In the genomic region with DNA sequence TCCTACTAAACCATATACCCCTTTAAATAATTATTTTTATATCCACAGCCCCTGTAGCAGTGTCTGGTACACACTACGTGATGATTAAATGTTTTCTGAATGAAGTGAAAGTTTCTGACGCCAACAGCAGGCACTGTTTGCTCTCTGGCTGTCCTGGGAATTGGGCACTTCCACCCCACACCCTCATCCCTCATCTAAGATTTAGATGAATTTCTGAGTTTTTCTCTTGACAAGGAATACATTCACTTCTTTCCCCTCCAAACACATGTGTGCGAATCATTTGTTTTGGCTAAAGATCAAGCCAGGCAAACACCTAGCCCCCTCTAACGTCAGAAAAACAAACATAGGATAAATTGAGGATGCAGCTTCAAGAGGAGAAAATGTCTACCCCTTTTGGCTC, we compare ENCODE assay signal across 17 cellular contexts.
DNase-seq lines count a peak whose midpoint lies in the region; ATAC-seq and TF ChIP-seq lines count a peak whose summit lies in the region.
"Had no signal": no experiment of that assay in that cellular context is flagged by ENCODE, and none has a peak within 500 bp of the region (broad histone marks: within the 10 kb centered on the region; RNA-seq: fewer than 3 reads in every experiment).

No MANE protein-coding gene starts in this region.

- POLR2A ChIA-PET in HCT116 (lab: Charles Lee), result no interaction called here

- DNase-seq in NCI-H345 (lab: John Stamatoyannopoulos, UW), result peak; percentile 14
- no peak for DNase-seq in NCI-H345 treated with DMSO at 0.1 percent for 48 hours (lab: John Stamatoyannopoulos, UW; ENCODE audit: unreplicated experiment)
- no peak for DNase-seq in HCT116 (ENCODE audit: low read depth, low spot score)
- DNase-seq in NCI-H1092 treated with DMSO at 0.1 percent for 48 hours (lab: John Stamatoyannopoulos, UW), result peak; percentile 43
- no peak for DNase-seq in foreskin keratinocyte
- no peak for DNase-seq in NCI-H1048 (lab: John Stamatoyannopoulos, UW)
- DNase-seq in KG1 (lab: John Stamatoyannopoulos, UW), result no peak
- DNase-seq: CD4-positive, alpha-beta memory T cell; DMS153; DMS79; GDM1; GOT3; H7 had no signal

- no peak overlapping the region for H3K4me3 ChIP-seq in HCT116 (replicated peaks in 1 of 2; ENCODE audit: low read depth in 1 of 2, low read length in 2 of 2)
- H3K4me3 ChIP-seq: BLaER1 had no signal

- H3K27me3 ChIP-seq in HCT116 (ENCODE audit: insufficient read depth, low read length) (no peaks in the 10 kb centered on the region; the same call in 1 of the 2 replicates), foreskin keratinocyte (no peaks in the 10 kb centered on the region)
- H3K27me3 ChIP-seq: BLaER1 had no signal

- H3K9me3 ChIP-seq in HCT116 (ENCODE audit: control insufficient read depth in 1 of 2, insufficient read depth in 1 of 2, low read depth in 1 of 2, low read length in 2 of 2), result no peaks in the 10 kb centered on the region
- H3K9me3 ChIP-seq: BLaER1 had no signal

- intact Hi-C loops in HCT116 (cut with micrococcal nuclease), result no loop called here

- no peak overlapping the region for H3K4me2 ChIP-seq in HCT116 (ENCODE audit: low read length)
- H3K4me2 ChIP-seq: BLaER1 had no signal

- no peaks in the 10 kb centered on the region for H3K79me2 ChIP-seq in HCT116 (ENCODE audit: insufficient read depth, low read length)

- no peak overlapping the region for H3K9ac ChIP-seq in HCT116 (ENCODE audit: low read length)
- H3K9ac ChIP-seq: BLaER1 had no signal

- H3K36me3 ChIP-seq in HCT116 (ENCODE audit: control insufficient read depth in 1 of 2, insufficient read depth in 2 of 2, low read length in 2 of 2), result no peaks in the 10 kb centered on the region
- H3K36me3 ChIP-seq: BLaER1 had no signal

- TF ChIP-seq CTCF in HCT116 (IDR thresholded peaks at IDR 0.05 in 2 of 3, conservative IDR thresholded peaks at IDR 0.05 in 1 of 3; ENCODE audit: borderline replicate concordance in 1 of 3, insufficient read depth in 1 of 3, low read depth in 2 of 3, low read length in 2 of 3) (no peak), foreskin keratinocyte (conservative IDR thresholded peaks at IDR 0.05) (peak; percentile 23)

- no TSS peak for BruUV-seq in HCT116 (replicated peaks; lab: Mats Ljungman, UMichigan)

- H3K4me1 ChIP-seq in HCT116 (ENCODE audit: control insufficient read depth in 1 of 2, insufficient read depth in 2 of 2, low read length in 2 of 2) (no peaks in the 10 kb centered on the region), foreskin keratinocyte (no peaks in the 10 kb centered on the region)
- H3K4me1 ChIP-seq: BLaER1 had no signal

- peak overlapping the region; percentile 61 for H2AFZ ChIP-seq in HCT116 (ENCODE audit: low read depth, low read length, poor library complexity, severe bottlenecking)

- no peak for TF ChIP-seq RAD21 in HCT116 (IDR thresholded peaks at IDR 0.05; ENCODE audit: low read depth)

- no peaks in the 10 kb centered on the region for H3K9me2 ChIP-seq in HCT116 (ENCODE audit: insufficient read depth)

- RAD21 ChIA-PET in HCT116 (lab: Charles Lee; ENCODE audit: low non-redundant PET in 1 of 2, low total read pairs in 2 of 2, uncharacterized antibody in 2 of 2, unreplicated experiment in 2 of 2), result no interaction called here

- no peaks in the 10 kb centered on the region for H4K20me1 ChIP-seq in HCT116 (ENCODE audit: insufficient read depth)
- H4K20me1 ChIP-seq: BLaER1 had no signal

- CTCF ChIA-PET in HCT116 (lab: Charles Lee), result no interaction called here

- H3K27ac ChIP-seq in HCT116 (ENCODE audit: low read depth, low read length), result no peak overlapping the region
- no peak overlapping the region for H3K27ac ChIP-seq in foreskin keratinocyte
- H3K27ac ChIP-seq: 22Rv1, BLaER1 had no signal

- no peak for TF ChIP-seq POLR2A in HCT116 (IDR thresholded peaks at IDR 0.05; ENCODE audit: borderline replicate concordance, extremely low read depth, insufficient read depth, insufficient read length)

- ATAC-seq in HCT116, result no peak
- no peak for ATAC-seq in foreskin keratinocyte
- ATAC-seq in HG03342 (IDR thresholded peaks at IDR 0.05; ENCODE audit: unreplicated experiment), result no peak
- ATAC-seq: HepG2 had no signal

TF ChIP-seq in HCT116, 20 proteins besides CTCF, POLR2A, EP300 and RAD21:
- TF ChIP-seq ZNF274 (IDR thresholded peaks at IDR 0.05; ENCODE audit: low read depth, low read length), result no peak
- TF ChIP-seq, protein P1, sequence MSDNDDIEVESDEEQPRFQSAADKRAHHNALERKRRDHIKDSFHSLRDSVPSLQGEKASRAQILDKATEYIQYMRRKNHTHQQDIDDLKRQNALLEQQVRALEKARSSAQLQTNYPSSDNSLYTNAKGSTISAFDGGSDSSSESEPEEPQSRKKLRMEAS (IDR thresholded peaks at IDR 0.05), result no peak
- TF ChIP-seq TCF7L2 (IDR thresholded peaks at IDR 0.05; ENCODE audit: borderline replicate concordance, extremely low read depth, insufficient read depth, insufficient read length), result no peak
- TF ChIP-seq, protein P2, sequence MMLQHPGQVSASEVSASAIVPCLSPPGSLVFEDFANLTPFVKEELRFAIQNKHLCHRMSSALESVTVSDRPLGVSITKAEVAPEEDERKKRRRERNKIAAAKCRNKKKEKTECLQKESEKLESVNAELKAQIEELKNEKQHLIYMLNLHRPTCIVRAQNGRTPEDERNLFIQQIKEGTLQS (IDR thresholded peaks at IDR 0.05), result no peak
- TF ChIP-seq FOSL1 (IDR thresholded peaks at IDR 0.05; ENCODE audit: low read depth), result no peak
- no peak for TF ChIP-seq ZFX (IDR thresholded peaks at IDR 0.05)
- TF ChIP-seq, protein P3, sequence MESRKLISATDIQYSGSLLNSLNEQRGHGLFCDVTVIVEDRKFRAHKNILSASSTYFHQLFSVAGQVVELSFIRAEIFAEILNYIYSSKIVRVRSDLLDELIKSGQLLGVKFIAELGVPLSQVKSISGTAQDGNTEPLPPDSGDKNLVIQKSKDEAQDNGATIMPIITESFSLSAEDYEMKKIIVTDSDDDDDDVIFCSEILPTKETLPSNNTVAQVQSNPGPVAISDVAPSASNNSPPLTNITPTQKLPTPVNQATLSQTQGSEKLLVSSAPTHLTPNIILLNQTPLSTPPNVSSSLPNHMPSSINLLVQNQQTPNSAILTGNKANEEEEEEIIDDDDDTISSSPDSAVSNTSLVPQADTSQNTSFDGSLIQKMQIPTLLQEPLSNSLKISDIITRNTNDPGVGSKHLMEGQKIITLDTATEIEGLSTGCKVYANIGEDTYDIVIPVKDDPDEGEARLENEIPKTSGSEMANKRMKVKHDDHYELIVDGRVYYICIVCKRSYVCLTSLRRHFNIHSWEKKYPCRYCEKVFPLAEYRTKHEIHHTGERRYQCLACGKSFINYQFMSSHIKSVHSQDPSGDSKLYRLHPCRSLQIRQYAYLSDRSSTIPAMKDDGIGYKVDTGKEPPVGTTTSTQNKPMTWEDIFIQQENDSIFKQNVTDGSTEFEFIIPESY (IDR thresholded peaks at IDR 0.05; ENCODE audit: extremely low read depth, insufficient replicate concordance, low read length), result no peak
- TF ChIP-seq YY1 (IDR thresholded peaks at IDR 0.05; ENCODE audit: extremely low read depth, insufficient replicate concordance, low read depth, low read length), result no peak
- TF ChIP-seq, protein P4, sequence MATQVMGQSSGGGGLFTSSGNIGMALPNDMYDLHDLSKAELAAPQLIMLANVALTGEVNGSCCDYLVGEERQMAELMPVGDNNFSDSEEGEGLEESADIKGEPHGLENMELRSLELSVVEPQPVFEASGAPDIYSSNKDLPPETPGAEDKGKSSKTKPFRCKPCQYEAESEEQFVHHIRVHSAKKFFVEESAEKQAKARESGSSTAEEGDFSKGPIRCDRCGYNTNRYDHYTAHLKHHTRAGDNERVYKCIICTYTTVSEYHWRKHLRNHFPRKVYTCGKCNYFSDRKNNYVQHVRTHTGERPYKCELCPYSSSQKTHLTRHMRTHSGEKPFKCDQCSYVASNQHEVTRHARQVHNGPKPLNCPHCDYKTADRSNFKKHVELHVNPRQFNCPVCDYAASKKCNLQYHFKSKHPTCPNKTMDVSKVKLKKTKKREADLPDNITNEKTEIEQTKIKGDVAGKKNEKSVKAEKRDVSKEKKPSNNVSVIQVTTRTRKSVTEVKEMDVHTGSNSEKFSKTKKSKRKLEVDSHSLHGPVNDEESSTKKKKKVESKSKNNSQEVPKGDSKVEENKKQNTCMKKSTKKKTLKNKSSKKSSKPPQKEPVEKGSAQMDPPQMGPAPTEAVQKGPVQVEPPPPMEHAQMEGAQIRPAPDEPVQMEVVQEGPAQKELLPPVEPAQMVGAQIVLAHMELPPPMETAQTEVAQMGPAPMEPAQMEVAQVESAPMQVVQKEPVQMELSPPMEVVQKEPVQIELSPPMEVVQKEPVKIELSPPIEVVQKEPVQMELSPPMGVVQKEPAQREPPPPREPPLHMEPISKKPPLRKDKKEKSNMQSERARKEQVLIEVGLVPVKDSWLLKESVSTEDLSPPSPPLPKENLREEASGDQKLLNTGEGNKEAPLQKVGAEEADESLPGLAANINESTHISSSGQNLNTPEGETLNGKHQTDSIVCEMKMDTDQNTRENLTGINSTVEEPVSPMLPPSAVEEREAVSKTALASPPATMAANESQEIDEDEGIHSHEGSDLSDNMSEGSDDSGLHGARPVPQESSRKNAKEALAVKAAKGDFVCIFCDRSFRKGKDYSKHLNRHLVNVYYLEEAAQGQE (IDR thresholded peaks at IDR 0.05; ENCODE audit: low read depth), result no peak
- TF ChIP-seq CBX3 (IDR thresholded peaks at IDR 0.05; ENCODE audit: low read depth), result no peak
- TF ChIP-seq EGR1 (IDR thresholded peaks at IDR 0.05; ENCODE audit: low read depth), result no peak
- no peak for TF ChIP-seq ELF1 (IDR thresholded peaks at IDR 0.05; ENCODE audit: borderline replicate concordance, low read depth)

Comparison
In these comparisons a context has a peak if more than half of its experiments do, and no peak if none do; other contexts are left out.
1. DNase-seq: peak in NCI-H345 (single experiment) and NCI-H1092 treated with DMSO at 0.1 percent for 48 hours (single experiment); none in NCI-H345 treated with DMSO at 0.1 percent for 48 hours (single experiment), HCT116 (single experiment), foreskin keratinocyte (0 of 2), NCI-H1048 (single experiment) and KG1 (single experiment).